Comparison of ENCODE assay signal across 1 cellular context in the genomic region with DNA sequence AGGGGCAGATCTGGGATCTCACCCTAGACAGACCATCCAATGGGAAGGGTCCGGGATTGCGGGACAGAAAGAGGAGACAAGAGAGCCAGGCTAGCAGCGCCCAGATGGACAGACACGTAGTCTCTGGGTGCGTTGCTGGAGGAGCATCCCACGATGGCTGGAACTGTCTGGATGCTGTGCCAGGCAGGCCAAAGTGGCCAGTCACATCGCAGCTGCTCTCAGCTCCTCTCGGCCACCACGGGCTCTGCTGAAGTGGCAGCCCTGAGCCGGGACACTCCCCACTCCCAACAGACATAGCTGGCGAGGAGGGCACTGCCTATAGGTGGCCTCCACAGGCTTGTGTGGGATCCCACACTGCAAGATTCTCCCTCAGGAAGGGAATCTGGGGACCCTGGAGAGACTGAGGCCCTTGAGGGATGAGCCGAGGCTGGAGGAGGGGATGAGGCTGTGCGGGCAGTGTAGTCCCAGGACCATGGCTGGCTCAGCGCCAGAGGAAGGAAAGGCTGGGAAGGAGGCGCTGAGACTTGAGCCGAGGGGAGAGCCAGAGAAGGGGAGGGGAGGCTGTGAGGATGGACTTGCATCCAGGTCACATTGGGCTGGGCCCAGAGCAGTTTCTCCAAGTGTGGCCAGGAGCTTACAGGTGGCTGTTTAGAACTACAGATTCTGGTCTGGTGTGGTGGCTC.
TF ChIP-seq lines count a peak whose summit lies in the region.

No MANE protein-coding gene starts in this region.

TF ChIP-seq in K562, 482 proteins besides CTCF, POLR2A, EP300 and RAD21:
- TF ChIP-seq RBM17 (IDR thresholded peaks at IDR 0.05; ENCODE audit: borderline replicate concordance, low read depth, low read length): no peak
- TF ChIP-seq NFIC (IDR thresholded peaks at IDR 0.05): peak; percentile 73
